ENCODE assay signal across 8 cellular contexts in the genomic region with DNA sequence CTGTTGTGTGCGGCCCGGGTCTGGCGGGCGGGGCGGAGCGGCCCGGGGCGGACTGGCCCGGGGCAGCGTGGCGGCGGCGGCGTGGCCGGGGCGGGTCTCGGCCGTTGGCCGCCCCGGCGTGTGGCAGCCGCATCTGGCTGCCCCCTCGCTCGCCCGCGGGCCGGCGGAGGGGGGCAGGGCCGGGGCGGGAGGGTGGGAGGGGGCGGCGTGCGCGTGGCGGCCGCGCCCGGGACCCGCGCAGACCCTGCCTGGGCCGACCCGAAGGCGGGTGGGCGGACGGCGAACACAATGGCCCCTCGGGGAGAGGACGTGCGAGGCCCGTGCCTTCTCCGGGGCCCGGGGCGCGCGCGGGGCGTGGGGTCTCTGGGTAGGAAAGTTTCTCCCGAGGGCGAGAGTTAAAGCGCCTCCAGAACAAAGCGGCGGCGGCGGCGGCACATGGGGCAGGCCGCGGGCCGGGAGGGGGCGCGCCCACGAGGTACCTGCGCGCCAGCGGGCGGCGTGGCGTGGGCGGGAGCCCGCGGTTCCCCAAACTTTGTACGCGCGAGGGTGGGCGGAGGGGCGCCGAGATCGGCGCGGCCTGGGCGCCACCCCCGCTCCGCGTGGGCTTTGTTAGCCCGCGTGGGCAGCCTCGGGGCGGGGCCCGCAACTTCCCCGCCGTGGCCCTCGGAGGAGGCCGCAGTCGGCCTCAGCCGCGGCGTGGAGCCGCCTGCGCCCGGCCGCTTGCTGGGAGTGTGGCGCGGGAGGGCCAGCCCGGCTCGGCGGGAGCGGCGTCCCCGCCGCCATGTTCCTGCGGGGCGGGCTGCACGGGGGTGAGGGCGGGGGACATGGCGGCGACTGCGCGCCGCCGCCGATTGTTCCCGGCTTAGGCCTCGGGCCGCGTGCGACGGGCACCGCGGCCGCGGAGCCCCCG. TPM values are rescaled to one million over a fixed set of nuclear protein-coding genes. Genes with fewer than 3 reads are reported as not detected.
DNase-seq lines count a peak whose midpoint lies in the region; ATAC-seq and TF ChIP-seq lines count a peak whose summit lies in the region.

No MANE protein-coding gene starts in this region.

- H3K27ac ChIP-seq in SK-N-MC, result peak overlapping the region; percentile 97
- H3K27ac ChIP-seq in right atrium auricular region, result peak overlapping the region; percentile 93 to 94

- peak; percentile 26 for ATAC-seq in HG03039 (IDR thresholded peaks at IDR 0.05; ENCODE audit: unreplicated experiment)
- peak; percentile 35 for ATAC-seq in activated naive CD8-positive, alpha-beta T cell treated with anti-CD3 and anti-CD28 coated beads, Interleukin-2, amount 50 U/mL, for 24 hours

- H3K4me1 ChIP-seq in right atrium auricular region, result peaks cover 0 to 26% of the 10 kb centered on the region in 2 donors

- H3K27ac Mint-ChIP-seq in activated naive CD8-positive, alpha-beta T cell treated with anti-CD3 and anti-CD28 coated beads, Interleukin-2, amount 50 U/mL, for 24 hours, result no peak overlapping the region

- peak in 1 of 2 donors; percentile 37 for TF ChIP-seq CTCF in right atrium auricular region (IDR thresholded peaks at IDR 0.05)
- TF ChIP-seq CTCF in retinal pigment epithelial cell (conservative IDR thresholded peaks at IDR 0.05; ENCODE audit: low read depth, low read length), result no peak

- H3K4me3 Mint-ChIP-seq in activated naive CD8-positive, alpha-beta T cell treated with anti-CD3 and anti-CD28 coated beads, Interleukin-2, amount 50 U/mL, for 24 hours, result peak overlapping the region; percentile 90

- H3K36me3 ChIP-seq in SK-N-MC (ENCODE audit: insufficient read depth, low read length), result peaks cover 43% of the 10 kb centered on the region
- peaks cover 13% of the 10 kb centered on the region for H3K36me3 ChIP-seq in right atrium auricular region

- DNase-seq in SIG-M5 treated with dmso at 0.1 percent for 504 hours (lab: John Stamatoyannopoulos, UW; ENCODE audit: unreplicated experiment) (peak; percentile 29), SIG-M5 (lab: John Stamatoyannopoulos, UW) (no peak), SK-N-MC (ENCODE audit: low read depth, low spot score) (no peak), right atrium auricular region (ENCODE audit: low spot score) (no peak), retinal pigment epithelial cell (ENCODE audit: low read depth) (no peak), NCI-H1694 (lab: John Stamatoyannopoulos, UW) (no peak)
- peak; percentile 66 for DNase-seq in activated naive CD8-positive, alpha-beta T cell treated with anti-CD3 and anti-CD28 coated beads, Interleukin-2, amount 50 U/mL, for 24 hours

- H3K27me3 Mint-ChIP-seq in activated naive CD8-positive, alpha-beta T cell treated with anti-CD3 and anti-CD28 coated beads, Interleukin-2, amount 50 U/mL, for 24 hours, result no peaks in the 10 kb centered on the region

- H3K36me3 Mint-ChIP-seq in activated naive CD8-positive, alpha-beta T cell treated with anti-CD3 and anti-CD28 coated beads, Interleukin-2, amount 50 U/mL, for 24 hours (ENCODE audit: low read depth), result peaks cover 42% of the 10 kb centered on the region

- H3K4me3 ChIP-seq in SK-N-MC (peak overlapping the region; percentile 99), right atrium auricular region (peak overlapping the region; percentile 75 to 88), retinal pigment epithelial cell (ENCODE audit: low read length) (peak overlapping the region; percentile 51)

- H3K4me1 Mint-ChIP-seq in activated naive CD8-positive, alpha-beta T cell treated with anti-CD3 and anti-CD28 coated beads, Interleukin-2, amount 50 U/mL, for 24 hours, result peaks cover 73% of the 10 kb centered on the region

- no peaks in the 10 kb centered on the region for H3K27me3 ChIP-seq in right atrium auricular region

- no peaks in the 10 kb centered on the region for H3K9me3 ChIP-seq in SK-N-MC (ENCODE audit: low read depth, low read length)
- no peaks in the 10 kb centered on the region for H3K9me3 ChIP-seq in right atrium auricular region

- no peaks in the 10 kb centered on the region for H3K9me3 Mint-ChIP-seq in activated naive CD8-positive, alpha-beta T cell treated with anti-CD3 and anti-CD28 coated beads, Interleukin-2, amount 50 U/mL, for 24 hours

- peak overlapping the region; percentile 100 for H3K9ac ChIP-seq in SK-N-MC (ENCODE audit: insufficient read length)

RNA-seq across cellular contexts. Expression of a gene that starts 0.8 kb away (rescaled TPM):
- total RNA-seq in right atrium auricular region, result under 1 TPM in 1 of 2 donors, not detected in 1; 0.20 TPM

RNA-seq across cellular contexts. Expression of a gene that starts 50.2 kb away (rescaled TPM):
- 1 to 10 TPM in 1 of 2 donors, under 1 TPM in 1; 0.83 to 1.3 TPM for total RNA-seq in right atrium auricular region

Comparison
In these comparisons a context has a peak if more than half of its experiments do, and no peak if none do; other contexts are left out.
1. DNase-seq: peak in SIG-M5 treated with dmso at 0.1 percent for 504 hours (single experiment) and activated naive CD8-positive, alpha-beta T cell treated with anti-CD3 and anti-CD28 coated beads, Interleukin-2, amount 50 U/mL, for 24 hours (single experiment); none in SIG-M5 (single experiment), SK-N-MC (single experiment), right atrium auricular region (single experiment), retinal pigment epithelial cell (single experiment) and NCI-H1694 (single experiment).
2. Peak in every context shown above with its lines, with median percentiles within 50 percentile points of each other: H3K4me3 ChIP-seq.